24 cellular contexts compared by ENCODE assay signal in the genomic region with DNA sequence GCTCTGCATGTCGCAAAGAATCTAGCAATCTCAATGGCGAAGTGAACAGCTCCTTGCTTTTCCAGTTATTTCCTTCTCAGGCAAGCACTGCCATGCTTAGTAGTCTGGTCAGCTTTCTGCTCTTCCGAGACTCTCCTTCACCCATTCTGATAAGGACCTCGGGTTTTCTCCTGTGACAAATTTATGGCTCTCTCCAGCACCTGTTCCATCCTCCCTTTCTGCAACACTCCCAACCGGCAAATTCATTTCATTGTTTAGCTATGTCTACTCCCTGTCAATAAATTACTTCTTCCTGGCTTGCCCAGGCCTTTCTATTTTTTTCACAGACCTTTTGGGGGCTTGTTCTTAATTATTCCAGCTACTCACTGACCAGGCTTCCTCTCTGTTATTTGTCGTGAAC.
"Had no signal": no experiment of that assay in that cellular context is flagged by ENCODE, and none has a peak within 500 bp of the region (broad histone marks: within the 10 kb centered on the region; RNA-seq: fewer than 3 reads in every experiment).

No MANE protein-coding gene starts in this region.

- H3K4me2 ChIP-seq: hepatocyte had no signal

- H3K79me2 ChIP-seq: hepatocyte had no signal

- H3K4me3 ChIP-seq: coronary artery, dorsolateral prefrontal cortex, esophagus muscularis mucosa, gastroesophageal sphincter, heart left ventricle, hepatocyte, left lung, lower lobe of right lung, mucosa of descending colon had no signal

- DNase-seq: dermis blood vessel endothelial cell; dorsolateral prefrontal cortex; effector CD4-positive, alpha-beta T cell; effector memory CD4-positive, alpha-beta T cell; foreskin keratinocyte; heart left ventricle; hypothalamus; immature natural killer cell; islet precursor cell; kidney; kidney glomerular epithelial cell; left colon; left lung; left ventricle myocardium superior; lower lobe of right lung; mesenchymal stem cell; mucosa of descending colon had no signal

- H3K4me1 ChIP-seq: esophagus muscularis mucosa, foreskin keratinocyte, gastroesophageal sphincter, heart left ventricle, left lung, lower lobe of right lung had no signal

- H3K27me3 ChIP-seq: esophagus muscularis mucosa, foreskin keratinocyte, hepatocyte, left lung had no signal

- H3K27ac ChIP-seq: coronary artery, esophagus muscularis mucosa, foreskin keratinocyte, gastroesophageal sphincter, heart left ventricle, hepatocyte, left lung, lower lobe of right lung had no signal

- ATAC-seq: foreskin keratinocyte, gastroesophageal sphincter, heart left ventricle, left colon, left lung, left ventricle myocardium superior, lower lobe of right lung, mucosa of descending colon had no signal

- H2AFZ ChIP-seq: hepatocyte had no signal

- FAIRE-seq: colon, endothelial cell of umbilical vein, frontal cortex, kidney had no signal

- H3K36me3 ChIP-seq: esophagus muscularis mucosa, gastroesophageal sphincter, heart left ventricle, left lung, lower lobe of right lung had no signal
